8 cellular contexts compared by ENCODE assay signal in genomic region chr16:83898463-83899271, GRCh38. TPM values are rescaled to one million over a fixed set of nuclear protein-coding genes. Genes with fewer than 3 reads are reported as not detected.
DNase-seq lines count a peak whose midpoint lies in the region; ATAC-seq and TF ChIP-seq lines count a peak whose summit lies in the region.

Gene MLYCD, plus strand, starts transcription at chr16:83899115. Its CDS starts 30 bp downstream, at chr16:83899145.

- no peaks in the 10 kb centered on the region for H3K36me3 ChIP-seq in psoas muscle (ENCODE audit: insufficient read depth in 1 of 2, low read depth in 1 of 2)

- H3K9me3 ChIP-seq in psoas muscle: no peaks in the 10 kb centered on the region

- DNase-seq in H4 (ENCODE audit: low spot score) (peak; percentile 48), LoVo (ENCODE audit: low spot score) (peak; percentile 85), T-helper 1 cell (peak; percentile 54 to 77 (median 60)), amniotic stem cell (lab: John Stamatoyannopoulos, UW) (peak; percentile 23), left ventricle myocardium superior (peak; percentile 94), psoas muscle (peak; percentile 92 to 96), ureter (ENCODE audit: low spot score) (peak; percentile 82)

- peak; percentile 87 for ATAC-seq in left ventricle myocardium superior
- peak; percentile 83 to 89 (median 86) for ATAC-seq in psoas muscle

- no peaks in the 10 kb centered on the region for H3K27me3 ChIP-seq in psoas muscle (ENCODE audit: insufficient read depth in 3 of 3, low read length in 2 of 3)

- no peak for TF ChIP-seq CTCF in psoas muscle (IDR thresholded peaks at IDR 0.05)

- WGBS in psoas muscle, 3 donors: 4 to 10% (median 5%) methylated on average over 37 to 69 of the region's 69 CpGs

- peak within 1 kb of the TSS; percentile 97 for H3K27ac ChIP-seq in psoas muscle

- H3K4me3 ChIP-seq in GM08714 (ENCODE audit: low read length): peak within 1 kb of the TSS; percentile 95
- peak within 1 kb of the TSS; percentile 71 for H3K4me3 ChIP-seq in psoas muscle

- peaks cover 34% of the 10 kb centered on the region for H3K4me1 ChIP-seq in psoas muscle

- intact Hi-C loops in left ventricle myocardium superior (cut with micrococcal nuclease): no loop called here
- intact Hi-C loops in psoas muscle (cut with DNase I): loop anchor here in 1 of 2 donors (5.0 kb wide), 1 partner anchor 71 kb away; no protein-coding TSS in a partner anchor

RNA-seq across cellular contexts. Expression of gene MLYCD, which starts in this region (rescaled TPM):
- 1.4 and 1.7 TPM in 2 replicates for total RNA-seq in H4 (2014; rRNA removed; shearing (Covaris generic))
- 49.0 TPM for total RNA-seq in left ventricle myocardium superior
- 10 to 100 TPM; 14.7 to 21.6 (median 17.8) TPM for total RNA-seq in psoas muscle
- 10 to 100 TPM in 1 of 3 donors, 1 to 10 TPM in 2; 8.3 to 14.0 (median 9.3) TPM for polyA plus RNA-seq in psoas muscle
- 18.3 TPM for total RNA-seq in ureter

Comparison
In these comparisons a context has a peak if more than half of its experiments do, and no peak if none do; other contexts are left out.
1. Peak in every context shown above with its lines: DNase-seq, ATAC-seq, H3K4me3 ChIP-seq and H3K27ac ChIP-seq.
2. DNase-seq: peak in every context shown above with its lines; median percentile 94 in left ventricle myocardium superior; 94 in psoas muscle; 85 in LoVo; 82 in ureter; 60 in T-helper 1 cell; 48 in H4; 23 in amniotic stem cell.